1 cellular context compared by ENCODE assay signal in the genomic region with DNA sequence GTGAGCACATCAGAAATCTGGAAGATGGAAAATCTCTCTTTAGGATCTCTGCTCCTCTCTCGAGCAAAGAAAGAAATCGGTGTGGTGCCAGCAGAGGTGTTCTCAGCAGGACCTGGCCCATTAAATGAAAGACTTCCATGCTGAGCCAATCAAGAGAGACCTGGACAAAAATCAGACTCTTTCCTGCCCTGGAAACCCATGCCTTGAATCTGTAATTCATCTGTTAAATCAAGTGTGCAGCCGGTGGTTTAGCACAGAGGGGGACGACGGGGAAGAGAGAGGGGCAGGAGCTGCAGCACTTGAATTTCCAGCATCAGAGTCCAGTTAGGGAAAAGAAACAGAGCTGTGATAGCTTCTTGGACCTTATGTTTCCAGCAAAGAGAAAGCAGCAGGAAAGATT.
TF ChIP-seq lines count a peak whose summit lies in the region.

No MANE protein-coding gene starts in this region.

TF ChIP-seq in HepG2, 621 proteins besides CTCF, POLR2A, EP300 and RAD21 (continued from another document):
- TF ChIP-seq, protein P1, sequence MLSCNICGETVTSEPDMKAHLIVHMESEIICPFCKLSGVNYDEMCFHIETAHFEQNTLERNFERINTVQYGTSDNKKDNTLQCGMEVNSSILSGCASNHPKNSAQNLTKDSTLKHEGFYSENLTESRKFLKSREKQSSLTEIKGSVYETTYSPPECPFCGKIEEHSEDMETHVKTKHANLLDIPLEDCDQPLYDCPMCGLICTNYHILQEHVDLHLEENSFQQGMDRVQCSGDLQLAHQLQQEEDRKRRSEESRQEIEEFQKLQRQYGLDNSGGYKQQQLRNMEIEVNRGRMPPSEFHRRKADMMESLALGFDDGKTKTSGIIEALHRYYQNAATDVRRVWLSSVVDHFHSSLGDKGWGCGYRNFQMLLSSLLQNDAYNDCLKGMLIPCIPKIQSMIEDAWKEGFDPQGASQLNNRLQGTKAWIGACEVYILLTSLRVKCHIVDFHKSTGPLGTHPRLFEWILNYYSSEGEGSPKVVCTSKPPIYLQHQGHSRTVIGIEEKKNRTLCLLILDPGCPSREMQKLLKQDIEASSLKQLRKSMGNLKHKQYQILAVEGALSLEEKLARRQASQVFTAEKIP (CRISPR knock-in tag; IDR thresholded peaks at IDR 0.05; ENCODE audit: borderline replicate concordance), result no peak
- TF ChIP-seq MAFG (CRISPR knock-in tag; IDR thresholded peaks at IDR 0.05) (no peak), PRMT3 (CRISPR knock-in tag; IDR thresholded peaks at IDR 0.05; ENCODE audit: borderline replicate concordance, low read depth) (no peak), ZSCAN20 (CRISPR knock-in tag; IDR thresholded peaks at IDR 0.05; ENCODE audit: borderline replicate concordance) (no peak)
